In the genomic region with DNA sequence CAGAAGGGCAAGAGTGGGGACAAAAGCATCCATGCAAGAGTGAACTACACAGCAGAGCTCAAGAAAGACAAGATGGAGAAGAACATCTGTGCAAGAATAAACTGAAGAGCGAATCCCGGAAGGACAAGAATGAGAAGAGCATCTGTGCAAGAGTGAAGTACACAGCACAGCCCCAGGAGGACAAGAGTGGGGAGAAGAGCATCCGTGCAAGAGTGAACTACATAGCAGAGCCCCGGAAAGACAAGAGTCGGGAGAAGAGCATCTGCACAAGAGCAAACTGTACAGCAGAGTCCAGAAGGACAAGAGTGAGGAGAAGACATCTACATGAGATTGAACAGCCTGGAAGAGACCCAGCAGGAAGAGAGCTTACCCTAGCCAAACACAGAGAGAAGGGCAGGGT, we compare ENCODE assay signal across 25 cellular contexts.
"Had no signal": no experiment of that assay in that cellular context is flagged by ENCODE, and none has a peak within 500 bp of the region (broad histone marks: within the 10 kb centered on the region; RNA-seq: fewer than 3 reads in every experiment).

No MANE protein-coding gene starts in this region.

- H3K4me1 ChIP-seq: foreskin keratinocyte, heart left ventricle, left ventricle myocardium inferior, lower lobe of right lung had no signal

- FAIRE-seq: colon, endothelial cell of umbilical vein, frontal cortex, kidney had no signal

- H3K79me2 ChIP-seq: hepatocyte had no signal

- H3K4me1 Mint-ChIP-seq: immature natural killer cell; naive thymus-derived CD4-positive, alpha-beta T cell had no signal

- H3K36me3 ChIP-seq: esophagus muscularis mucosa, gastroesophageal sphincter, heart left ventricle, left ventricle myocardium inferior, lower lobe of right lung had no signal

- H3K4me2 ChIP-seq: hepatocyte had no signal

- DNase-seq: dermis blood vessel endothelial cell; dorsolateral prefrontal cortex; effector CD4-positive, alpha-beta T cell; effector memory CD4-positive, alpha-beta T cell; foreskin keratinocyte; heart left ventricle; hypothalamus; immature natural killer cell; islet precursor cell; kidney; kidney glomerular epithelial cell; left colon; left ventricle myocardium inferior; lower lobe of right lung; mesendoderm; midbrain; naive thymus-derived CD4-positive, alpha-beta T cell had no signal

- H3K4me3 ChIP-seq: coronary artery, dorsolateral prefrontal cortex, esophagus muscularis mucosa, gastroesophageal sphincter, heart left ventricle, hepatocyte, left ventricle myocardium inferior, lower lobe of right lung had no signal

- H3K27me3 ChIP-seq: dorsolateral prefrontal cortex, esophagus muscularis mucosa, foreskin keratinocyte, gastroesophageal sphincter, hepatocyte had no signal

- ATAC-seq: foreskin keratinocyte; gastroesophageal sphincter; heart left ventricle; left colon; left lobe of liver; lower lobe of right lung; naive thymus-derived CD4-positive, alpha-beta T cell had no signal

- H3K4me3 Mint-ChIP-seq: immature natural killer cell; naive thymus-derived CD4-positive, alpha-beta T cell had no signal

- H3K27ac ChIP-seq: coronary artery, dorsolateral prefrontal cortex, esophagus muscularis mucosa, foreskin keratinocyte, gastroesophageal sphincter, heart left ventricle, hepatocyte, left ventricle myocardium inferior, lower lobe of right lung had no signal

- H3K9me3 ChIP-seq: lower lobe of right lung had no signal

- H2AFZ ChIP-seq: hepatocyte had no signal

- H3K27ac Mint-ChIP-seq: immature natural killer cell; naive thymus-derived CD4-positive, alpha-beta T cell had no signal
